In the genomic region with DNA sequence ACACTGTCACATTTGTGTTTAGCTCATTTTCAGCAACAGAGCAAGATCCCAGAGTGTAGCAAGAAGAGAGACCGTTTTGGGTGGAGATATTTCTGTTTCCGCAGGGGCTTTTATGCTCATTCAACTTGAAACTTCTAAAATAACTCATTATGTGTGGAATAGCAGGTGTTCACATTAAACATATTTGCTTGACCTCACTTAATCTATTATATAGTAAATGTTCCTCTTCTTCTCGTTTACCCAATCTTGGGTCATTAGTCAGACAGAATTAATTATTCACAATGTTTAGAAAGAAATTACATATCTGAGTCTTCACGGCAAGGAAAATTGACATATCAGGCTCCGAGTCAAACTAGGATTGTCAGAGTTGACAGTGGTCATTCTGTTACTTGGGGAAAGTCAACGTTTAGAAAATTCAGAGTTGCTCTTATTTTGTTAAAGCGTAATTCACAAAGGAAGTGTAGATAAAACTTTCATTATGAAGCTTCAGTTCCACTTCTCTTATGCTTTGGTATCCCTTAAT, we compare ENCODE assay signal across 10 cellular contexts.
A peak's percentile ranks its signal among the peaks of the same experiment; 100 is the strongest.
DNase-seq lines count a peak whose midpoint lies in the region; ATAC-seq and TF ChIP-seq lines count a peak whose summit lies in the region.
"Had no signal": no experiment of that assay in that cellular context is flagged by ENCODE, and none has a peak within 500 bp of the region (broad histone marks: within the 10 kb centered on the region; RNA-seq: fewer than 3 reads in every experiment).

No MANE protein-coding gene starts in this region.

- H3K4me3 ChIP-seq in PC-9 = no peak overlapping the region
- no peak overlapping the region for H3K4me3 ChIP-seq in lower leg skin (ENCODE audit: low read depth, poor library complexity, severe bottlenecking)
- H3K4me3 ChIP-seq: heart left ventricle had no signal

- BruUV-seq in PC-9 (replicated peaks; lab: Mats Ljungman, UMichigan) = no TSS peak

- no peak for DNase-seq in PC-9
- no peak for DNase-seq in lower leg skin (ENCODE audit: low spot score in 2 of 2)
- no peak for DNase-seq in immature natural killer cell
- DNase-seq in SKM-1 treated with dmso at 0.1 percent for 144 hours (lab: John Stamatoyannopoulos, UW; ENCODE audit: unreplicated experiment) = no peak
- no peak for DNase-seq in HuH-7.5 (ENCODE audit: low spot score)
- DNase-seq: heart left ventricle, occipital lobe had no signal

- TF ChIP-seq CTCF in PC-9 (conservative IDR thresholded peaks at IDR 0.05) (no peak), lower leg skin (IDR thresholded peaks at IDR 0.05) (no peak)

- H3K27me3 ChIP-seq in PC-9 (ENCODE audit: insufficient read depth, low read depth) = no peaks in the 10 kb centered on the region
- H3K27me3 ChIP-seq: heart left ventricle had no signal

- no peaks in the 10 kb centered on the region for H3K79me2 ChIP-seq in PC-9 (ENCODE audit: low read depth)

- no peaks in the 10 kb centered on the region for H3K9me3 Mint-ChIP-seq in immature natural killer cell

- H3K36me3 Mint-ChIP-seq in immature natural killer cell = no peaks in the 10 kb centered on the region

- 81 to 86% methylated on average over 7 of the region's 7 CpGs for WGBS in lower leg skin, 2 donors

- H3K4me1 ChIP-seq in PC-9 (replicated peaks; ENCODE audit: insufficient read depth) = peaks cover 36% of the 10 kb centered on the region
- H3K4me1 ChIP-seq: heart left ventricle had no signal

- no peaks in the 10 kb centered on the region for H3K27me3 Mint-ChIP-seq in immature natural killer cell (ENCODE audit: low read depth in 3 of 3)

- no peak overlapping the region for H3K4me2 ChIP-seq in PC-9

- ATAC-seq in GM18508 (IDR thresholded peaks at IDR 0.05; ENCODE audit: insufficient read depth, unreplicated experiment) = peak; percentile 84
- ATAC-seq in GM19467 (IDR thresholded peaks at IDR 0.05; ENCODE audit: unreplicated experiment) = peak; percentile 74
- ATAC-seq in HG03095 (IDR thresholded peaks at IDR 0.05; ENCODE audit: unreplicated experiment) = peak; percentile 91
- ATAC-seq: heart left ventricle had no signal

- POLR2A ChIA-PET in PC-9 (lab: Charles Lee; ENCODE audit: unreplicated experiment) = no interaction called here

- peaks cover 22% of the 10 kb centered on the region; the same call in 1 of the 2 replicates for H3K36me3 ChIP-seq in PC-9 (ENCODE audit: low read depth)
- H3K36me3 ChIP-seq: heart left ventricle had no signal

- peaks cover 27% of the 10 kb centered on the region for H3F3A ChIP-seq in PC-9 (ENCODE audit: insufficient read depth, low read depth)

- intact Hi-C loops in PC-9 (cut with micrococcal nuclease; ENCODE audit: unreplicated experiment) = loop anchor here (5.0 kb wide), 1 partner anchor 1652 kb away; no protein-coding TSS in a partner anchor
- intact Hi-C loops in lower leg skin (cut with DNase I; ENCODE audit: low total_unique reads) = no loop called here

- no peaks in the 10 kb centered on the region for H4K20me1 ChIP-seq in PC-9 (ENCODE audit: insufficient read depth)

- H3K9me2 ChIP-seq in PC-9 (ENCODE audit: insufficient read depth) = no peaks in the 10 kb centered on the region

- CTCF ChIA-PET in PC-9 (lab: Charles Lee) = interaction anchor here (0.6 kb wide), 1 partner anchor 81 kb away, joined by 3 read pairs; no protein-coding TSS in a partner anchor

- H3K4me3 Mint-ChIP-seq in immature natural killer cell = no peak overlapping the region

- TF ChIP-seq POLR2A in lower leg skin (IDR thresholded peaks at IDR 0.05) = no peak

- no peak overlapping the region for H3K27ac Mint-ChIP-seq in immature natural killer cell

- peaks cover 59% of the 10 kb centered on the region for H3K9me3 ChIP-seq in PC-9 (ENCODE audit: insufficient read depth, low read depth)
- H3K9me3 ChIP-seq: heart left ventricle had no signal

- no peak overlapping the region for H2AFZ ChIP-seq in PC-9

- peak overlapping the region; percentile 89 for H3K27ac ChIP-seq in PC-9
- H3K27ac ChIP-seq: heart left ventricle had no signal

- H3K4me1 Mint-ChIP-seq in immature natural killer cell = no peaks in the 10 kb centered on the region
